ENCODE assay signal across 10 cellular contexts in genomic region chr2:28338754-28339325, GRCh38. TPM values are rescaled to one million over a fixed set of nuclear protein-coding genes. Genes with fewer than 3 reads are reported as not detected.
DNase-seq lines count a peak whose midpoint lies in the region; ATAC-seq, FAIRE-seq and TF ChIP-seq lines count a peak whose summit lies in the region.
"Had no signal": no experiment of that assay in that cellular context is flagged by ENCODE, and none has a peak within 500 bp of the region (broad histone marks: within the 10 kb centered on the region; RNA-seq: fewer than 3 reads in every experiment).

No MANE protein-coding gene starts in this region.

- DNase-seq in IMR-90 (no peak), bronchial epithelial cell (ENCODE audit: low read depth) (peak; percentile 60), memory B cell (ENCODE audit: low spot score in 2 of 2) (no peak), smooth muscle cell (lab: John Stamatoyannopoulos, UW; ENCODE audit: unreplicated experiment) (no peak), substantia nigra (lab: John Stamatoyannopoulos, UW) (no peak), C1 segment of cervical spinal cord (lab: John Stamatoyannopoulos, UW) (no peak), HUDEP-2 (lab: John Stamatoyannopoulos, UW; ENCODE audit: unreplicated experiment in 76 of 76) (no peak)
- DNase-seq in activated T-cell treated with anti-CD3 and anti-CD28 coated beads, Interleukin-2, amount 50 U/mL, for 4 hours = no peak
- DNase-seq: activated CD8-positive, alpha-beta memory T cell treated with anti-CD3 and anti-CD28 coated beads for 24 hours; stimulated activated naive B cell treated with anti-CD40 and anti-IgM and Interleukin-4, amounts not matched to agents 10 μg/mL and 1 μg/mL and 100 μg/mL, for 72 hours had no signal

- peaks cover 31% of the 10 kb centered on the region for H3F3A ChIP-seq in smooth muscle cell (ENCODE audit: low read depth)

- intact Hi-C loops in IMR-90 (cut with micrococcal nuclease) = loop anchor here (1.0 to 2.0 kb wide), 2 partner anchors 52 to 585 kb away; no protein-coding TSS in a partner anchor

- no peaks in the 10 kb centered on the region for H3K9me3 Mint-ChIP-seq in memory B cell
- no peaks in the 10 kb centered on the region for H3K9me3 Mint-ChIP-seq in activated T-cell treated with anti-CD3 and anti-CD28 coated beads, Interleukin-2, amount 50 U/mL, for 4 hours
- H3K9me3 Mint-ChIP-seq: stimulated activated naive B cell treated with anti-CD40 and anti-IgM and Interleukin-4, amounts not matched to agents 10 μg/mL and 1 μg/mL and 100 μg/mL, for 72 hours had no signal

- H3K18ac ChIP-seq in IMR-90 (ENCODE audit: low read depth, low read length) = peak overlapping the region; percentile 19; the same call in 1 of the 2 replicates

- H3K4me1 ChIP-seq in IMR-90 (ENCODE audit: control insufficient read depth, insufficient read depth, low read length) (peaks cover 27% of the 10 kb centered on the region), smooth muscle cell (ENCODE audit: low read depth) (peaks cover 41% of the 10 kb centered on the region)

- ATAC-seq in IMR-90 (ENCODE audit: low read depth) (peak; percentile 15; the same call in 1 of the 2 replicates), memory B cell (ENCODE audit: low read depth) (no peak)
- no peak for ATAC-seq in activated T-cell treated with anti-CD3 and anti-CD28 coated beads, Interleukin-2, amount 50 U/mL, for 4 hours
- ATAC-seq: stimulated activated naive B cell treated with anti-CD40 and anti-IgM and Interleukin-4, amounts not matched to agents 10 μg/mL and 1 μg/mL and 100 μg/mL, for 72 hours had no signal

- no peak overlapping the region for H3K4me3 Mint-ChIP-seq in memory B cell
- H3K4me3 Mint-ChIP-seq in activated T-cell treated with anti-CD3 and anti-CD28 coated beads, Interleukin-2, amount 50 U/mL, for 4 hours = no peak overlapping the region
- H3K4me3 Mint-ChIP-seq: stimulated activated naive B cell treated with anti-CD40 and anti-IgM and Interleukin-4, amounts not matched to agents 10 μg/mL and 1 μg/mL and 100 μg/mL, for 72 hours had no signal

- H4K20me1 ChIP-seq in IMR-90 (ENCODE audit: insufficient read depth, low read length) (no peaks in the 10 kb centered on the region), smooth muscle cell (ENCODE audit: low read depth) (no peaks in the 10 kb centered on the region)

- peak overlapping the region; percentile 55; the same call in 1 of the 2 replicates for H4K5ac ChIP-seq in IMR-90 (ENCODE audit: low read depth, low read length)

- H3K79me2 ChIP-seq in smooth muscle cell (ENCODE audit: low read depth) = no peaks in the 10 kb centered on the region

- H3K14ac ChIP-seq in IMR-90 (replicated peaks; ENCODE audit: low read depth, low read length) = peak overlapping the region; percentile 41

- H3K4me2 ChIP-seq in IMR-90 (ENCODE audit: low read depth, low read length) (no peak overlapping the region), smooth muscle cell (peak overlapping the region; percentile 66)

- H2BK15ac ChIP-seq in IMR-90 (ENCODE audit: low read depth, low read length) = peak overlapping the region; percentile 72

- dilution Hi-C loops in IMR-90 (cut with HindIII; ENCODE audit: low sequenced_read_pairs, unreplicated experiment) = no loop called here

- peak overlapping the region; percentile 78 to 79 for H4K8ac ChIP-seq in IMR-90 (ENCODE audit: low read depth in 2 of 2, low read length in 2 of 2)

- peak overlapping the region; percentile 2 for H2BK5ac ChIP-seq in IMR-90 (ENCODE audit: low read depth, low read length, poor library complexity, severe bottlenecking)

- POLR2A ChIA-PET in IMR-90 (lab: Charles Lee; ENCODE audit: unreplicated experiment) = no interaction called here

- no peak for TF ChIP-seq RAD21 in IMR-90 (IDR thresholded peaks at IDR 0.05; ENCODE audit: low read length)

- TF ChIP-seq CTCF in IMR-90 (conservative IDR thresholded peaks at IDR 0.05; ENCODE audit: low read depth, low read length) = no peak
- no peak for TF ChIP-seq CTCF in bronchial epithelial cell (IDR thresholded peaks at IDR 0.05; ENCODE audit: insufficient read depth, low read length, severe bottlenecking)
- no peak for TF ChIP-seq CTCF in smooth muscle cell (IDR thresholded peaks at IDR 0.05; ENCODE audit: borderline replicate concordance, insufficient read depth, poor library complexity, severe bottlenecking)

- peak overlapping the region; percentile 18 for H3K9ac ChIP-seq in IMR-90 (ENCODE audit: low read depth, low read length)
- peak overlapping the region; percentile 38 for H3K9ac ChIP-seq in smooth muscle cell (ENCODE audit: low read depth)

- H3K27ac ChIP-seq in IMR-90 (ENCODE audit: insufficient read depth, low read length) (peak overlapping the region; percentile 34), smooth muscle cell (ENCODE audit: low read depth) (peak overlapping the region; percentile 88), substantia nigra (ENCODE audit: low read depth, low read length, poor library complexity, severe bottlenecking) (no peak overlapping the region)

- H3K9me1 ChIP-seq in IMR-90 (ENCODE audit: insufficient read depth, low read length) = peaks cover 17% of the 10 kb centered on the region

- peak overlapping the region; percentile 71 for H2BK20ac ChIP-seq in IMR-90 (ENCODE audit: low read depth, low read length)

- peaks cover 6% of the 10 kb centered on the region for H3K36me3 Mint-ChIP-seq in memory B cell
- no peaks in the 10 kb centered on the region for H3K36me3 Mint-ChIP-seq in activated T-cell treated with anti-CD3 and anti-CD28 coated beads, Interleukin-2, amount 50 U/mL, for 4 hours (ENCODE audit: insufficient read depth)

- H2BK120ac ChIP-seq in IMR-90 (ENCODE audit: low read depth, low read length) = peak overlapping the region; percentile 82

- peak overlapping the region; percentile 84 for H2AK5ac ChIP-seq in IMR-90 (ENCODE audit: low read depth, low read length)

- H2AFZ ChIP-seq in IMR-90 (replicated peaks; ENCODE audit: low read length, poor library complexity) (peak overlapping the region; percentile 79), smooth muscle cell (ENCODE audit: low read depth) (peak overlapping the region; percentile 36)

- no TSS peak for BruUV-seq in IMR-90 (replicated peaks; lab: Mats Ljungman, UMichigan)

- FAIRE-seq in bronchial epithelial cell (lab: Jason Lieb, UNC) = no peak

- H3K27ac Mint-ChIP-seq in memory B cell = peak overlapping the region; percentile 37

- H3K4ac ChIP-seq in IMR-90 (ENCODE audit: low read depth, low read length) = peak overlapping the region; percentile 74

- peaks cover 3% of the 10 kb centered on the region; the same call in 1 of the 2 replicates for H3K36me3 ChIP-seq in IMR-90 (ENCODE audit: control insufficient read depth, insufficient read depth, low read length)
- H3K36me3 ChIP-seq in bronchial epithelial cell (ENCODE audit: control insufficient read depth, insufficient read depth, low read length) = no peaks in the 10 kb centered on the region
- H3K36me3 ChIP-seq in smooth muscle cell (ENCODE audit: low read depth) = no peaks in the 10 kb centered on the region

- peak overlapping the region; percentile 59 for H3K23ac ChIP-seq in IMR-90 (ENCODE audit: low read depth, low read length)

- peak overlapping the region; percentile 75 for H2AK9ac ChIP-seq in IMR-90 (replicated peaks; ENCODE audit: low read depth, low read length, poor library complexity)

- H3K27me3 ChIP-seq in IMR-90 (ENCODE audit: control insufficient read depth, insufficient read depth, low read length) (no peaks in the 10 kb centered on the region), bronchial epithelial cell (ENCODE audit: control insufficient read depth, insufficient read depth, low read length) (no peaks in the 10 kb centered on the region), smooth muscle cell (ENCODE audit: low read depth) (no peaks in the 10 kb centered on the region)

- CTCF ChIA-PET in IMR-90 (lab: Yijun Ruan, JAX) = interaction anchor here (0.8 kb wide), 1 partner anchor 12 kb away, joined by 3 read pairs; no protein-coding TSS in a partner anchor

- no peaks in the 10 kb centered on the region for H3K79me1 ChIP-seq in IMR-90 (ENCODE audit: low read depth in 1 of 2, low read length in 2 of 2)

- no peaks in the 10 kb centered on the region for H3K4me1 Mint-ChIP-seq in memory B cell
- H3K4me1 Mint-ChIP-seq in activated T-cell treated with anti-CD3 and anti-CD28 coated beads, Interleukin-2, amount 50 U/mL, for 4 hours (ENCODE audit: low read depth) = no peaks in the 10 kb centered on the region

- in situ Hi-C loops in IMR-90 (cut with MboI; ENCODE audit: low sequenced_read_pairs) = no loop called here

- H3K27me3 Mint-ChIP-seq in memory B cell = no peaks in the 10 kb centered on the region
- no peaks in the 10 kb centered on the region for H3K27me3 Mint-ChIP-seq in activated T-cell treated with anti-CD3 and anti-CD28 coated beads, Interleukin-2, amount 50 U/mL, for 4 hours (ENCODE audit: low read depth)
- H3K27me3 Mint-ChIP-seq: stimulated activated naive B cell treated with anti-CD40 and anti-IgM and Interleukin-4, amounts not matched to agents 10 μg/mL and 1 μg/mL and 100 μg/mL, for 72 hours had no signal

- peak overlapping the region; percentile 79 for H4K91ac ChIP-seq in IMR-90 (ENCODE audit: insufficient read depth, low read depth, low read length)

- no peak overlapping the region for H3K56ac ChIP-seq in IMR-90 (ENCODE audit: extremely low read depth, insufficient read depth, low read length)

- no peak overlapping the region for H3K4me3 ChIP-seq in IMR-90 (ENCODE audit: insufficient read depth, low read depth, low read length)
- H3K4me3 ChIP-seq in bronchial epithelial cell (ENCODE audit: low read depth, low read length) = no peak overlapping the region
- no peak overlapping the region for H3K4me3 ChIP-seq in smooth muscle cell

- no peak for TF ChIP-seq POLR2A in IMR-90 (IDR thresholded peaks at IDR 0.05; ENCODE audit: low read depth, low read length)

- 90% methylated on average over 2 of the region's 9 CpGs; no CpG with 5 or more reads in 1 of the 2 experiments for WGBS in IMR-90 (ENCODE audit: extremely low coverage in 2 of 2, insufficient read length in 1 of 2), 2 experiments
- WGBS in smooth muscle cell (ENCODE audit: low lambda C conversion rate) = 22% methylated on average over 9 of the region's 9 CpGs

- H3K9me3 ChIP-seq in IMR-90 (ENCODE audit: control insufficient read depth, insufficient read depth, low read length) = no peaks in the 10 kb centered on the region
- no peaks in the 10 kb centered on the region for H3K9me3 ChIP-seq in smooth muscle cell (replicated peaks; ENCODE audit: low read depth)

TF ChIP-seq in IMR-90, 13 proteins besides CTCF, POLR2A, EP300 and RAD21:
- no peak for TF ChIP-seq BHLHE40 (IDR thresholded peaks at IDR 0.05; ENCODE audit: low read depth, low read length)
- peak; percentile 53; the same call in 1 of the 2 replicates for TF ChIP-seq CEBPB (IDR thresholded peaks at IDR 0.05; ENCODE audit: low read depth, low read length)

RNA-seq across cellular contexts. Expression of gene FOSL2, which starts 53.8 kb away (rescaled TPM):
- total RNA-seq in IMR-90 (2012; rRNA removed) = 31.4 and 32.2 TPM in 2 replicates
- 46.3 and 51.1 TPM in 2 replicates for polyA plus RNA-seq in IMR-90 (2012; rRNA removed)
- polyA plus RNA-seq in IMR-90 (2012; cell fraction: cytosol; rRNA removed) = 52.1 and 52.3 TPM in 2 replicates
- polyA plus RNA-seq in IMR-90 (2012; cell fraction: nucleus; rRNA removed; ENCODE audit: low replicate concordance) = 91.1 and 119 TPM in 2 replicates
- 77.1 and 106 TPM in 2 replicates for total RNA-seq in bronchial epithelial cell
- 106 and 120 TPM in 2 replicates for total RNA-seq in smooth muscle cell
- 70.8 and 72.6 TPM in 2 replicates for polyA plus RNA-seq in smooth muscle cell
- 10 to 100 TPM; 71.5 to 98.6 (median 90.4) TPM for total RNA-seq in activated T-cell treated with anti-CD3 and anti-CD28 coated beads, Interleukin-2, amount 50 U/mL, for 4 hours
